4 cellular contexts compared by ENCODE assay signal in the genomic region with DNA sequence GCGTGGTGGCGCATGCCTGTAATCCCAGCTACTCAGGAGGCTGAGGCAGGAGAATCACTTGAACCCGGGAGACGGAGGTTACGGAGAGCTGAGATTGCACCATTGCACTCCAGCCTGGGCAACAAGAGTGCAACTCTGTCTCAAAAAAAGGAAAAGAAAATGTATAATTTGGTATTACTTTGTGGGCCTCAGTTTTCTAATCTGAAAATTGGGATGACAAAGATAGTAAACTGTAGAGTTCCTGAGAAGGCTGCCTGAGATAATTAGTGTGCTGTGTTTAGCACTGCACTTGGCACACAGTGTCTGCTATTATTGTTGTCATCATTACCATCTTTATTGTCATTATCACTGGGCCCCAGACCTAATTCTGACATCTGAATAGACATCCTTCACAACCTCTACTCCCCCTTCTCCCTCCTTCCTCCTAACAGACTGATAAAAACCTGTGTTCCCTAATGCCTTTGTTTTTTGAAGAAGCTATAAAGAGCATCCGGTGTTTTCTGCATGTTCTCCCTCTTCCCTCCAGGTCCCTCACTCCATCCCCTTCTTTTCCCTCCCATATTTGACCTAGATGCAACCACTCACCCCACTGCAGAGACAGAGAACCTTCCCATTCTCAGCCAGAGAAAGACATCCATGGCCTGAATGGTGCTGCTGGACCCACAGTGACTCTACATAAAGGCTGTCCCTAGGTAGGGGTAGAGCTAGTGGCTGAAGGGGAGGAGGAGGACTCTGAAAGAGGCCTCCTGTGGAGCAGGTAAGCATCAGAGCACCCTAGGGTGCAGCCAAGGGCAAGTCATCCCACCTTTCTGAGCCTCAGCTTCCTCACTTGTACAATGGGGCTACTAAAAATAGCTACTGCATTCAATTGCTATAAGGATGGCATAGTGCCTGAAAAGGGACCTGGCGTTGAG.
TF ChIP-seq lines count a peak whose summit lies in the region.

No MANE protein-coding gene starts in this region.

TF ChIP-seq in HepG2, 621 proteins besides CTCF, POLR2A, EP300 and RAD21:
- TF ChIP-seq ZNF629 (CRISPR knock-in tag; conservative IDR thresholded peaks at IDR 0.05), result peak; percentile 54
- TF ChIP-seq, protein P1, sequence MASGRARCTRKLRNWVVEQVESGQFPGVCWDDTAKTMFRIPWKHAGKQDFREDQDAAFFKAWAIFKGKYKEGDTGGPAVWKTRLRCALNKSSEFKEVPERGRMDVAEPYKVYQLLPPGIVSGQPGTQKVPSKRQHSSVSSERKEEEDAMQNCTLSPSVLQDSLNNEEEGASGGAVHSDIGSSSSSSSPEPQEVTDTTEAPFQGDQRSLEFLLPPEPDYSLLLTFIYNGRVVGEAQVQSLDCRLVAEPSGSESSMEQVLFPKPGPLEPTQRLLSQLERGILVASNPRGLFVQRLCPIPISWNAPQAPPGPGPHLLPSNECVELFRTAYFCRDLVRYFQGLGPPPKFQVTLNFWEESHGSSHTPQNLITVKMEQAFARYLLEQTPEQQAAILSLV (CRISPR knock-in tag; IDR thresholded peaks at IDR 0.05; ENCODE audit: borderline replicate concordance), result no peak

TF ChIP-seq in HEK293, 187 proteins besides CTCF, POLR2A, EP300 and RAD21:
- peak; percentile 70; the same call in 1 of the 2 replicates for TF ChIP-seq ZNF423 (tag by site-specific recombination; IDR thresholded peaks at IDR 0.05)
- TF ChIP-seq, protein P2, sequence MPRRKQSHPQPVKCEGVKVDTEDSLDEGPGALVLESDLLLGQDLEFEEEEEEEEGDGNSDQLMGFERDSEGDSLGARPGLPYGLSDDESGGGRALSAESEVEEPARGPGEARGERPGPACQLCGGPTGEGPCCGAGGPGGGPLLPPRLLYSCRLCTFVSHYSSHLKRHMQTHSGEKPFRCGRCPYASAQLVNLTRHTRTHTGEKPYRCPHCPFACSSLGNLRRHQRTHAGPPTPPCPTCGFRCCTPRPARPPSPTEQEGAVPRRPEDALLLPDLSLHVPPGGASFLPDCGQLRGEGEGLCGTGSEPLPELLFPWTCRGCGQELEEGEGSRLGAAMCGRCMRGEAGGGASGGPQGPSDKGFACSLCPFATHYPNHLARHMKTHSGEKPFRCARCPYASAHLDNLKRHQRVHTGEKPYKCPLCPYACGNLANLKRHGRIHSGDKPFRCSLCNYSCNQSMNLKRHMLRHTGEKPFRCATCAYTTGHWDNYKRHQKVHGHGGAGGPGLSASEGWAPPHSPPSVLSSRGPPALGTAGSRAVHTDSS (tag by site-specific recombination; IDR thresholded peaks at IDR 0.05), result no peak

TF ChIP-seq in WTC11, 78 proteins besides CTCF, POLR2A, EP300 and RAD21:
- TF ChIP-seq ZNF219 (CRISPR knock-in tag; IDR thresholded peaks at IDR 0.05; ENCODE audit: borderline replicate concordance) (no peak), NFYB (CRISPR knock-in tag; conservative IDR thresholded peaks at IDR 0.05; ENCODE audit: low read depth) (no peak), ZNF138 (CRISPR knock-in tag; conservative IDR thresholded peaks at IDR 0.05) (no peak), ZNF423 (CRISPR knock-in tag; IDR thresholded peaks at IDR 0.05) (peak; percentile 71)
- TF ChIP-seq, protein P3, sequence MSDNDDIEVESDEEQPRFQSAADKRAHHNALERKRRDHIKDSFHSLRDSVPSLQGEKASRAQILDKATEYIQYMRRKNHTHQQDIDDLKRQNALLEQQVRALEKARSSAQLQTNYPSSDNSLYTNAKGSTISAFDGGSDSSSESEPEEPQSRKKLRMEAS (CRISPR knock-in tag; IDR thresholded peaks at IDR 0.05), result no peak

TF ChIP-seq in H1, 55 proteins besides CTCF, POLR2A, EP300 and RAD21:
- TF ChIP-seq SAP30 (IDR thresholded peaks at IDR 0.05; ENCODE audit: insufficient read depth, insufficient replicate concordance, low read length), result no peak
- no peak for TF ChIP-seq KDM1A (IDR thresholded peaks at IDR 0.05; ENCODE audit: borderline replicate concordance, low read length)
- no peak for TF ChIP-seq ZNF274 (IDR thresholded peaks at IDR 0.05; ENCODE audit: borderline replicate concordance, extremely low read depth, low read length)
- no peak for TF ChIP-seq SUZ12 (IDR thresholded peaks at IDR 0.05; ENCODE audit: low read length)
- TF ChIP-seq CTBP2 (IDR thresholded peaks at IDR 0.05; ENCODE audit: borderline replicate concordance, insufficient read depth, insufficient read length, low read length), result no peak
